Comparison of ENCODE assay signal across 1 cellular context in genomic region chr4:174241162-174241561, GRCh38.
TF ChIP-seq lines count a peak whose summit lies in the region.

No MANE protein-coding gene starts in this region.

TF ChIP-seq in GM12878, 131 proteins besides CTCF, POLR2A, EP300 and RAD21 (continued from another document):
- no peak for TF ChIP-seq IRF3 (IDR thresholded peaks at IDR 0.05)
- peak; percentile 51; the same call in 1 of the 2 replicates for TF ChIP-seq RUNX3 (IDR thresholded peaks at IDR 0.05; ENCODE audit: low read length)
- TF ChIP-seq KAT2A (conservative IDR thresholded peaks at IDR 0.05; ENCODE audit: control insufficient read depth, low read depth, low read length), result no peak
- no peak for TF ChIP-seq HDAC6 (IDR thresholded peaks at IDR 0.05; ENCODE audit: unreplicated experiment)
- TF ChIP-seq BACH1 (IDR thresholded peaks at IDR 0.05; ENCODE audit: borderline replicate concordance), result no peak
